Comparison of ENCODE assay signal across 30 cellular contexts in genomic region chr11:28250192-28250591, GRCh38.
"Had no signal": no experiment of that assay in that cellular context is flagged by ENCODE, and none has a peak within 500 bp of the region (broad histone marks: within the 10 kb centered on the region; RNA-seq: fewer than 3 reads in every experiment).

No MANE protein-coding gene starts in this region.

- H3K27me3 ChIP-seq: adrenal gland, colonic mucosa, MG63 had no signal

- H3K27ac ChIP-seq: adrenal gland, colonic mucosa, SK-N-MC had no signal

- H3K4me1 Mint-ChIP-seq: activated CD4-positive, alpha-beta T cell treated with anti-CD3 and anti-CD28 coated beads, Interleukin-2, amount 10 ng/mL, durations not matched to agents 7 days and 5 days had no signal

- H3K4me3 ChIP-seq: adrenal gland, colonic mucosa, MG63, SK-N-MC had no signal

- DNase-seq: activated CD4-positive, alpha-beta memory T cell treated with anti-CD3 and anti-CD28 coated beads for 36 hours; activated CD4-positive, alpha-beta T cell treated with anti-CD3 and anti-CD28 coated beads, Interleukin-2, amount 10 ng/mL, durations not matched to agents 7 days and 5 days; activated CD4-positive, CD25-positive, alpha-beta regulatory T cell; activated CD8-positive, alpha-beta memory T cell treated with anti-CD3 and anti-CD28 coated beads for 24 hours; activated gamma-delta T cell treated with Interleukin-2 at 50 U/mL for 16 hours; activated naive CD4-positive, alpha-beta T cell treated with anti-CD3 and anti-CD28 coated beads, Interleukin-2, amount 50 U/mL, for 16 hours; activated naive CD8-positive, alpha-beta T cell treated with anti-CD3 and anti-CD28 coated beads, Interleukin-2, amount 10 ng/mL, durations not matched to agents 7 days and 5 days; activated T-cell treated with anti-CD3 and anti-CD28 coated beads, Interleukin-2, amount 50 U/mL, for 48 hours; adrenal gland; anterior cingulate cortex; colonic mucosa; MG63; NCI-H1105; NCI-H1436; NCI-H1694 treated with DMSO at 0.1 percent for 48 hours; NCI-H2029 treated with DMSO at 0.1 percent for 48 hours; NCI-H345; NCI-H510A; NCI-H526 treated with DMSO at 0.1 percent for 48 hours; NCI-H82; NK-92 treated with Interleukin-12 subunit alpha and Interleukin-12 subunit beta, amount 100 ng/mL, for 24 hours; OCI-M1; RPMI8226; T-cell; T-helper 2 cell; T1000 had no signal

- H3K27me3 Mint-ChIP-seq: activated CD4-positive, alpha-beta memory T cell treated with anti-CD3 and anti-CD28 coated beads for 36 hours; activated CD4-positive, alpha-beta T cell treated with anti-CD3 and anti-CD28 coated beads, Interleukin-2, amount 10 ng/mL, durations not matched to agents 7 days and 5 days; activated naive CD8-positive, alpha-beta T cell treated with anti-CD3 and anti-CD28 coated beads, Interleukin-2, amount 10 ng/mL, durations not matched to agents 7 days and 5 days; T-cell had no signal

- H3K27ac Mint-ChIP-seq: activated CD4-positive, alpha-beta memory T cell treated with anti-CD3 and anti-CD28 coated beads for 36 hours; activated CD4-positive, alpha-beta T cell treated with anti-CD3 and anti-CD28 coated beads, Interleukin-2, amount 10 ng/mL, durations not matched to agents 7 days and 5 days; activated naive CD8-positive, alpha-beta T cell treated with anti-CD3 and anti-CD28 coated beads, Interleukin-2, amount 10 ng/mL, durations not matched to agents 7 days and 5 days; activated T-helper 2 cell treated with anti-CD3 and anti-CD28 coated beads, Interferon-gamma antibody, Interleukin-2, Interleukin-4, amounts not matched to agents 10 μg/mL and 5 μg/mL and 100 μg/mL, durations not matched to agents 14 hours and 24 hours and 36 hours; T-cell had no signal

- H3K4me3 Mint-ChIP-seq: activated CD4-positive, alpha-beta memory T cell treated with anti-CD3 and anti-CD28 coated beads for 36 hours; activated CD4-positive, alpha-beta T cell treated with anti-CD3 and anti-CD28 coated beads, Interleukin-2, amount 10 ng/mL, durations not matched to agents 7 days and 5 days; activated naive CD8-positive, alpha-beta T cell treated with anti-CD3 and anti-CD28 coated beads, Interleukin-2, amount 10 ng/mL, durations not matched to agents 7 days and 5 days; T-cell had no signal

- H3K9me3 ChIP-seq: adrenal gland, colonic mucosa had no signal

- H3K36me3 ChIP-seq: adrenal gland, colonic mucosa had no signal

- ATAC-seq: Panc1, Right ventricle myocardium inferior, T-cell had no signal
